Comparison of ENCODE assay signal across 15 cellular contexts in genomic region chrX:24934279-24934678, GRCh38.
A peak's percentile ranks its signal among the peaks of the same experiment; 100 is the strongest.
DNase-seq lines count a peak whose midpoint lies in the region; ATAC-seq, FAIRE-seq and TF ChIP-seq lines count a peak whose summit lies in the region.
"Had no signal": no experiment of that assay in that cellular context is flagged by ENCODE, and none has a peak within 500 bp of the region (broad histone marks: within the 10 kb centered on the region; RNA-seq: fewer than 3 reads in every experiment).

No MANE protein-coding gene starts in this region.

- DNase-seq in GM13976 (ENCODE audit: low spot score) (peak; percentile 3), NCI-H1436 treated with DMSO at 0.1 percent for 48 hours (lab: John Stamatoyannopoulos, UW) (no peak)
- DNase-seq in stimulated activated naive CD8-positive, alpha-beta T cell treated with anti-CD3 and anti-CD28 coated beads, Interleukin-15, amount 100 ng/mL, for 72 hours, result no peak
- DNase-seq: AML-193; Caco-2; CD4-positive, alpha-beta T cell; GDM1; H9; KG1 had no signal

- no peak for TF ChIP-seq CTCF in GM13976 (IDR thresholded peaks at IDR 0.05; ENCODE audit: borderline replicate concordance, control extremely low read depth, extremely low read depth, insufficient read depth, missing control alignments)

- no peaks in the 10 kb centered on the region for H3K9me3 Mint-ChIP-seq in stimulated activated naive CD8-positive, alpha-beta T cell treated with anti-CD3 and anti-CD28 coated beads, Interleukin-15, amount 100 ng/mL, for 72 hours
- H3K9me3 Mint-ChIP-seq: CD4-positive, alpha-beta T cell; H9 had no signal

- ATAC-seq in GM21526 (IDR thresholded peaks at IDR 0.05; ENCODE audit: low FRiP score, unreplicated experiment) (peak; percentile 45), HG02981 (IDR thresholded peaks at IDR 0.05; ENCODE audit: unreplicated experiment) (no peak)
- ATAC-seq in stimulated activated naive CD8-positive, alpha-beta T cell treated with anti-CD3 and anti-CD28 coated beads, Interleukin-15, amount 100 ng/mL, for 72 hours, result no peak

- H3K4me3 Mint-ChIP-seq in stimulated activated naive CD8-positive, alpha-beta T cell treated with anti-CD3 and anti-CD28 coated beads, Interleukin-15, amount 100 ng/mL, for 72 hours, result no peak overlapping the region
- H3K4me3 Mint-ChIP-seq: CD4-positive, alpha-beta T cell; H9 had no signal

- H3K27ac Mint-ChIP-seq in stimulated activated naive CD8-positive, alpha-beta T cell treated with anti-CD3 and anti-CD28 coated beads, Interleukin-15, amount 100 ng/mL, for 72 hours, result no peak overlapping the region
- H3K27ac Mint-ChIP-seq: CD4-positive, alpha-beta T cell; H9 had no signal

- no peaks in the 10 kb centered on the region for H3K27me3 Mint-ChIP-seq in stimulated activated naive CD8-positive, alpha-beta T cell treated with anti-CD3 and anti-CD28 coated beads, Interleukin-15, amount 100 ng/mL, for 72 hours
- H3K27me3 Mint-ChIP-seq: CD4-positive, alpha-beta T cell had no signal

- in situ Hi-C loops in GM13976 (cut with MboI; ENCODE audit: low sequenced_read_pairs, unreplicated experiment), result no loop called here

- no peaks in the 10 kb centered on the region for H3K4me1 Mint-ChIP-seq in stimulated activated naive CD8-positive, alpha-beta T cell treated with anti-CD3 and anti-CD28 coated beads, Interleukin-15, amount 100 ng/mL, for 72 hours

- FAIRE-seq in colon (lab: Jason Lieb, UNC), result peak; percentile 49
- FAIRE-seq: A204.1, D721Med, H1 had no signal
